ENCODE assay signal across 10 cellular contexts in genomic region chr11:110356769-110357671, GRCh38.
DNase-seq lines count a peak whose midpoint lies in the region; ATAC-seq and TF ChIP-seq lines count a peak whose summit lies in the region.
"Had no signal": no experiment of that assay in that cellular context is flagged by ENCODE, and none has a peak within 500 bp of the region (broad histone marks: within the 10 kb centered on the region; RNA-seq: fewer than 3 reads in every experiment).

No MANE protein-coding gene starts in this region.

- no peak overlapping the region for H3K4me2 ChIP-seq in fibroblast of lung (ENCODE audit: extremely low read depth, insufficient read depth, low read length)

- DNase-seq in activated CD8-positive, alpha-beta T cell treated with anti-CD3 and anti-CD28 coated beads for 36 hours = no peak
- DNase-seq in activated CD8-positive, alpha-beta T cell treated with anti-CD3 and anti-CD28 coated beads, Interleukin-2, amount 10 ng/mL, durations not matched to agents 7 days and 5 days = no peak
- DNase-seq in RWPE2 (ENCODE audit: low spot score) = no peak
- peak; percentile 16 to 54 for DNase-seq in fibroblast of lung (ENCODE audit: low read depth in 2 of 2)
- DNase-seq in sciatic nerve (ENCODE audit: low spot score) = no peak
- no peak for DNase-seq in DMS153 (lab: John Stamatoyannopoulos, UW)

- H3K79me2 ChIP-seq in fibroblast of lung (ENCODE audit: control insufficient read depth, insufficient read depth, low read length) = no peaks in the 10 kb centered on the region
- H3K79me2 ChIP-seq: parathyroid adenoma had no signal

- no peak overlapping the region for H3K4me3 Mint-ChIP-seq in activated CD8-positive, alpha-beta T cell treated with anti-CD3 and anti-CD28 coated beads for 36 hours
- H3K4me3 Mint-ChIP-seq in activated CD8-positive, alpha-beta T cell treated with anti-CD3 and anti-CD28 coated beads, Interleukin-2, amount 10 ng/mL, durations not matched to agents 7 days and 5 days = no peak overlapping the region

- CTCF ChIA-PET in activated CD8-positive, alpha-beta T cell treated with anti-CD3 and anti-CD28 coated beads for 36 hours (lab: Charles Lee) = interaction anchor here (1.3 kb wide), 1 partner anchor 156 kb away, joined by 4 read pairs; no protein-coding TSS in a partner anchor
- CTCF ChIA-PET in activated CD8-positive, alpha-beta T cell treated with anti-CD3 and anti-CD28 coated beads, Interleukin-2, amount 10 ng/mL, durations not matched to agents 7 days and 5 days (lab: Charles Lee) = interaction anchor here (1.5 to 1.7 kb wide), 2 partner anchors 7 to 74 kb away, joined by 4 read pairs; no protein-coding TSS in a partner anchor

- POLR2A ChIA-PET in activated CD8-positive, alpha-beta T cell treated with anti-CD3 and anti-CD28 coated beads for 36 hours (lab: Charles Lee) = no interaction called here
- POLR2A ChIA-PET in activated CD8-positive, alpha-beta T cell treated with anti-CD3 and anti-CD28 coated beads, Interleukin-2, amount 10 ng/mL, durations not matched to agents 7 days and 5 days (lab: Charles Lee) = interaction anchor here (0.6 kb wide), 1 partner anchor 12 kb away, joined by 3 read pairs; no protein-coding TSS in a partner anchor

- no peaks in the 10 kb centered on the region for H4K20me1 ChIP-seq in fibroblast of lung (ENCODE audit: control insufficient read depth, extremely low read depth, insufficient read depth, low read length)

- peaks cover 17% of the 10 kb centered on the region for H3K4me1 ChIP-seq in RWPE2 (ENCODE audit: insufficient read depth, poor library complexity, severe bottlenecking)
- H3K4me1 ChIP-seq in fibroblast of lung (ENCODE audit: control insufficient read depth, extremely low read depth, insufficient read depth, low read length) = no peaks in the 10 kb centered on the region
- H3K4me1 ChIP-seq: parathyroid adenoma had no signal

- H3K4me3 ChIP-seq in RWPE2 (ENCODE audit: severe bottlenecking) (no peak overlapping the region), fibroblast of lung (replicated peaks in 1 of 4; ENCODE audit: control extremely low read depth in 1 of 4, insufficient read depth in 1 of 4, low read depth in 3 of 4, low read length in 4 of 4) (no peak overlapping the region)

- ATAC-seq in activated CD8-positive, alpha-beta T cell treated with anti-CD3 and anti-CD28 coated beads for 36 hours = peak; percentile 65
- no peak for ATAC-seq in activated CD8-positive, alpha-beta T cell treated with anti-CD3 and anti-CD28 coated beads, Interleukin-2, amount 10 ng/mL, durations not matched to agents 7 days and 5 days
- ATAC-seq in RWPE2 (ENCODE audit: low read depth) (peak; percentile 58), sciatic nerve (peak; percentile 41), GM18519 (IDR thresholded peaks at IDR 0.05; ENCODE audit: low FRiP score, unreplicated experiment) (no peak), GM18520 (IDR thresholded peaks at IDR 0.05; ENCODE audit: unreplicated experiment) (no peak)

- no peaks in the 10 kb centered on the region for H3K27me3 Mint-ChIP-seq in activated CD8-positive, alpha-beta T cell treated with anti-CD3 and anti-CD28 coated beads for 36 hours
- H3K27me3 Mint-ChIP-seq in activated CD8-positive, alpha-beta T cell treated with anti-CD3 and anti-CD28 coated beads, Interleukin-2, amount 10 ng/mL, durations not matched to agents 7 days and 5 days (ENCODE audit: low read depth) = no peaks in the 10 kb centered on the region

- H3K9me3 Mint-ChIP-seq in activated CD8-positive, alpha-beta T cell treated with anti-CD3 and anti-CD28 coated beads for 36 hours = no peaks in the 10 kb centered on the region
- no peaks in the 10 kb centered on the region for H3K9me3 Mint-ChIP-seq in activated CD8-positive, alpha-beta T cell treated with anti-CD3 and anti-CD28 coated beads, Interleukin-2, amount 10 ng/mL, durations not matched to agents 7 days and 5 days (ENCODE audit: insufficient read depth)

- H3K36me3 ChIP-seq in RWPE2 (ENCODE audit: low read depth) = no peaks in the 10 kb centered on the region
- H3K36me3 ChIP-seq in fibroblast of lung (ENCODE audit: control insufficient read depth, insufficient read depth, low read length) = no peaks in the 10 kb centered on the region

- peaks cover 14% of the 10 kb centered on the region for H3K4me1 Mint-ChIP-seq in activated CD8-positive, alpha-beta T cell treated with anti-CD3 and anti-CD28 coated beads for 36 hours (ENCODE audit: low read depth)
- H3K4me1 Mint-ChIP-seq in activated CD8-positive, alpha-beta T cell treated with anti-CD3 and anti-CD28 coated beads, Interleukin-2, amount 10 ng/mL, durations not matched to agents 7 days and 5 days (ENCODE audit: low read depth) = peaks cover 6% of the 10 kb centered on the region

- no peak overlapping the region for H2AFZ ChIP-seq in fibroblast of lung (ENCODE audit: low read length)
- H2AFZ ChIP-seq: parathyroid adenoma had no signal

- peak overlapping the region; percentile 36 for H3K27ac Mint-ChIP-seq in activated CD8-positive, alpha-beta T cell treated with anti-CD3 and anti-CD28 coated beads for 36 hours
- H3K27ac Mint-ChIP-seq in activated CD8-positive, alpha-beta T cell treated with anti-CD3 and anti-CD28 coated beads, Interleukin-2, amount 10 ng/mL, durations not matched to agents 7 days and 5 days = no peak overlapping the region

- no peak for TF ChIP-seq CTCF in activated CD8-positive, alpha-beta T cell treated with anti-CD3 and anti-CD28 coated beads for 36 hours (IDR thresholded peaks at IDR 0.05)
- TF ChIP-seq CTCF in RWPE2 (IDR thresholded peaks at IDR 0.05; ENCODE audit: poor library complexity, severe bottlenecking) (no peak), fibroblast of lung (conservative IDR thresholded peaks at IDR 0.05 in 1 of 2, IDR thresholded peaks at IDR 0.05 in 1 of 2; ENCODE audit: low read depth in 1 of 2, low read length in 2 of 2) (no peak)

- H3K27ac ChIP-seq in RWPE2 (ENCODE audit: poor library complexity, severe bottlenecking) (peak overlapping the region; percentile 62), fibroblast of lung (ENCODE audit: insufficient read depth, low read length) (no peak overlapping the region)
- H3K27ac ChIP-seq: parathyroid adenoma, VCaP had no signal

- H3K9me3 ChIP-seq in RWPE2 (ENCODE audit: severe bottlenecking) (no peaks in the 10 kb centered on the region), fibroblast of lung (ENCODE audit: control insufficient read depth, insufficient read depth, low read depth, low read length) (no peaks in the 10 kb centered on the region)

- no peak overlapping the region for H3K9ac ChIP-seq in fibroblast of lung (ENCODE audit: insufficient read depth, low read length)
- H3K9ac ChIP-seq: parathyroid adenoma had no signal

- H3K36me3 Mint-ChIP-seq in activated CD8-positive, alpha-beta T cell treated with anti-CD3 and anti-CD28 coated beads for 36 hours (ENCODE audit: low read depth) = no peaks in the 10 kb centered on the region
- H3K36me3 Mint-ChIP-seq in activated CD8-positive, alpha-beta T cell treated with anti-CD3 and anti-CD28 coated beads, Interleukin-2, amount 10 ng/mL, durations not matched to agents 7 days and 5 days (ENCODE audit: low read depth) = no peaks in the 10 kb centered on the region

- intact Hi-C loops in activated CD8-positive, alpha-beta T cell treated with anti-CD3 and anti-CD28 coated beads for 36 hours (cut with micrococcal nuclease) = no loop called here
- intact Hi-C loops in sciatic nerve (cut with DNase I) = no loop called here

- H3K27me3 ChIP-seq in RWPE2 (ENCODE audit: insufficient read depth, poor library complexity, severe bottlenecking) (no peaks in the 10 kb centered on the region), fibroblast of lung (ENCODE audit: control insufficient read depth, insufficient read depth, low read length) (no peaks in the 10 kb centered on the region)

Comparison
In these comparisons a context has a peak if more than half of its experiments do, and no peak if none do; other contexts are left out.
1. ATAC-seq: peak in activated CD8-positive, alpha-beta T cell treated with anti-CD3 and anti-CD28 coated beads for 36 hours (single experiment), RWPE2 (single experiment) and sciatic nerve (single experiment); none in activated CD8-positive, alpha-beta T cell treated with anti-CD3 and anti-CD28 coated beads, Interleukin-2, amount 10 ng/mL, durations not matched to agents 7 days and 5 days (single experiment), GM18519 (single experiment) and GM18520 (single experiment).
2. DNase-seq: peak in fibroblast of lung (2 of 2); none in activated CD8-positive, alpha-beta T cell treated with anti-CD3 and anti-CD28 coated beads for 36 hours (single experiment), activated CD8-positive, alpha-beta T cell treated with anti-CD3 and anti-CD28 coated beads, Interleukin-2, amount 10 ng/mL, durations not matched to agents 7 days and 5 days (single experiment), RWPE2 (single experiment), sciatic nerve (single experiment) and DMS153 (single experiment).